31 cellular contexts compared by ENCODE assay signal in the genomic region with DNA sequence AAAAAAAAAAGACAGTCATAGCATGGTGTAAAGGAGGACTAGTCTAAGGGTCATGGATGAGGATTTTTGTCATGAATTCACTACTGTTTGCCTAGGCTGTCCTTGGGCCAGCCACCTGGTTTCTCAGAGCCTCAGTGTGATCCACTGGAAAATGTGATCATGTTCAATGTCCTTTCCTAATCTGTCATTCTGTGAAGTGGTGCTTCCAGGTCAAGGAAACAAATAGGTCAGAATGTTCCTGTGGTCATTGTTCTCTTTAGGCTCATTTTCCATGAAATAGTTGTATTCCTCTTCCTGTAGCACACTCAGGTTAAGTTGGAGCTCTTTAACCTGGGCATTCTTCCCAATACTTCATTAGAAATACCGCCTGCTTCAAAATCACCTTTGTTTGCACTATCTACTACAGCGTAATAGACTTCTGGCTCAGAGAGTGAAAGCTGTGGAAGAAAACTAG. TPM values are rescaled to one million over a fixed set of nuclear protein-coding genes. Genes with fewer than 3 reads are reported as not detected.
A peak's percentile ranks its signal among the peaks of the same experiment; 100 is the strongest.
DNase-seq lines count a peak whose midpoint lies in the region; ATAC-seq and TF ChIP-seq lines count a peak whose summit lies in the region.
"Had no signal": no experiment of that assay in that cellular context is flagged by ENCODE, and none has a peak within 500 bp of the region (broad histone marks: within the 10 kb centered on the region; RNA-seq: fewer than 3 reads in every experiment).

No MANE protein-coding gene starts in this region.

- peaks cover 0 to 2% (median 0%) of the 10 kb centered on the region in 3 donors for H3K27me3 Mint-ChIP-seq in immature natural killer cell (ENCODE audit: low read depth in 3 of 3)
- H3K27me3 Mint-ChIP-seq: activated CD4-positive, alpha-beta memory T cell treated with anti-CD3 and anti-CD28 coated beads for 36 hours; naive thymus-derived CD4-positive, alpha-beta T cell; type B pancreatic cell had no signal

- peak; percentile 36 for DNase-seq in NCI-H1105 treated with DMSO at 0.1 percent for 48 hours (lab: John Stamatoyannopoulos, UW)
- DNase-seq in NCI-H1105 (lab: John Stamatoyannopoulos, UW): no peak
- DNase-seq in RKO (ENCODE audit: low spot score): no peak
- DNase-seq in immature natural killer cell: no peak
- DNase-seq: 8988T; activated CD4-positive, alpha-beta memory T cell treated with anti-CD3 and anti-CD28 coated beads for 36 hours; activated CD4-positive, CD25-positive, alpha-beta regulatory T cell treated with anti-CD3 and anti-CD28 coated beads, Interleukin-2, amount 50 U/mL, for 72 hours; activated naive CD4-positive, alpha-beta T cell treated with Interleukin-2 at 50 U/mL for 16 hours; C1 segment of cervical spinal cord; Caco-2; dermis blood vessel endothelial cell; DMS53; GDM1; HCEC 1CT; Karpas-422; naive thymus-derived CD4-positive, alpha-beta T cell; NCI-H146; NCI-H2171 treated with DMSO at 0.1 percent for 48 hours; NCI-H510A treated with DMSO at 0.1 percent for 48 hours; PC-9; SHP77 treated with DMSO at 0.1 percent for 48 hours; stimulated activated CD4-positive, alpha-beta T cell treated with anti-CD3 and anti-CD28 coated beads, Interleukin-15, amount 100 ng/mL, for 24 hours; substantia nigra had no signal

- H3K9ac ChIP-seq in endocrine pancreas (ENCODE audit: control insufficient read depth, insufficient read depth, low read length): no peak overlapping the region
- no peak overlapping the region for H3K9ac ChIP-seq in liver (ENCODE audit: low read depth in 1 of 2, low read length in 2 of 2)
- peak overlapping the region in 3 of 5 donors; percentile 53 to 64 (median 57) for H3K9ac ChIP-seq in subcutaneous abdominal adipose tissue (ENCODE audit: low read length in 5 of 5)

- H3K27me3 ChIP-seq in endocrine pancreas (ENCODE audit: control insufficient read depth, insufficient read depth, low read length) (no peaks in the 10 kb centered on the region), liver (ENCODE audit: control insufficient read depth in 4 of 4, insufficient read depth in 4 of 4, low read length in 3 of 4) (no peaks in the 10 kb centered on the region), subcutaneous abdominal adipose tissue (ENCODE audit: control insufficient read depth in 5 of 5, insufficient read depth in 4 of 5, low read length in 5 of 5) (no peaks in the 10 kb centered on the region)
- H3K27me3 ChIP-seq: neutrophil had no signal

- H3K27ac Mint-ChIP-seq in immature natural killer cell: no peak overlapping the region
- H3K27ac Mint-ChIP-seq: activated CD4-positive, alpha-beta memory T cell treated with anti-CD3 and anti-CD28 coated beads for 36 hours; naive thymus-derived CD4-positive, alpha-beta T cell; stimulated activated effector memory CD8-positive, alpha-beta T cell treated with anti-CD3 and anti-CD28 coated beads, Interleukin-12 subunit alpha, Interleukin-12 subunit beta, amount 100 ng/mL, for 72 hours; T-helper 2 cell treated with Interferon-gamma antibody and Interleukin-4, amounts not matched to agents 5 μg/mL and 100 μg/mL, for 36 hours; type B pancreatic cell had no signal

- peaks cover 0 to 17% (median 0%) of the 10 kb centered on the region in 6 donors for H3K9me3 Mint-ChIP-seq in immature natural killer cell
- H3K9me3 Mint-ChIP-seq: activated CD4-positive, alpha-beta memory T cell treated with anti-CD3 and anti-CD28 coated beads for 36 hours; naive thymus-derived CD4-positive, alpha-beta T cell; stimulated activated effector memory CD8-positive, alpha-beta T cell treated with anti-CD3 and anti-CD28 coated beads, Interleukin-12 subunit alpha, Interleukin-12 subunit beta, amount 100 ng/mL, for 72 hours; T-helper 2 cell treated with Interferon-gamma antibody and Interleukin-4, amounts not matched to agents 5 μg/mL and 100 μg/mL, for 36 hours; type B pancreatic cell had no signal

- no peak overlapping the region for H3K4me3 Mint-ChIP-seq in immature natural killer cell
- H3K4me3 Mint-ChIP-seq: activated CD4-positive, alpha-beta memory T cell treated with anti-CD3 and anti-CD28 coated beads for 36 hours; naive thymus-derived CD4-positive, alpha-beta T cell; stimulated activated effector memory CD8-positive, alpha-beta T cell treated with anti-CD3 and anti-CD28 coated beads, Interleukin-12 subunit alpha, Interleukin-12 subunit beta, amount 100 ng/mL, for 72 hours; T-helper 2 cell treated with Interferon-gamma antibody and Interleukin-4, amounts not matched to agents 5 μg/mL and 100 μg/mL, for 36 hours; type B pancreatic cell had no signal

- TF ChIP-seq CTCF in liver (IDR thresholded peaks at IDR 0.05; ENCODE audit: low read depth, low read length, missing input control): no peak

- peak overlapping the region; percentile 38 for H3K4me3 ChIP-seq in endocrine pancreas (ENCODE audit: control insufficient read depth, insufficient read depth, low read length)
- no peak overlapping the region for H3K4me3 ChIP-seq in liver (ENCODE audit: low read depth in 1 of 3, low read length in 3 of 3)
- no peak overlapping the region for H3K4me3 ChIP-seq in subcutaneous abdominal adipose tissue (ENCODE audit: low read depth in 1 of 5, low read length in 5 of 5)
- H3K4me3 ChIP-seq: PC-9 had no signal

- ATAC-seq in GM19023 (IDR thresholded peaks at IDR 0.05; ENCODE audit: unreplicated experiment): no peak
- ATAC-seq: naive thymus-derived CD4-positive, alpha-beta T cell; stimulated activated effector memory CD8-positive, alpha-beta T cell treated with anti-CD3 and anti-CD28 coated beads, Interleukin-12 subunit alpha, Interleukin-12 subunit beta, amount 100 ng/mL, for 72 hours had no signal

- WGBS in liver: 29% methylated on average over 2 of the region's 2 CpGs

- no peaks in the 10 kb centered on the region for H3K9me3 ChIP-seq in endocrine pancreas (ENCODE audit: control insufficient read depth, low read length)
- H3K9me3 ChIP-seq in liver (ENCODE audit: control insufficient read depth in 4 of 4, low read length in 3 of 4): no peaks in the 10 kb centered on the region
- H3K9me3 ChIP-seq in subcutaneous abdominal adipose tissue (ENCODE audit: control insufficient read depth in 5 of 5, low read length in 5 of 5): no peaks in the 10 kb centered on the region
- H3K9me3 ChIP-seq: Caco-2, neutrophil had no signal

- peak in 1 of 2 donors; percentile 14 for TF ChIP-seq RAD21 in liver (IDR thresholded peaks at IDR 0.05)

- no peaks in the 10 kb centered on the region for H3K36me3 ChIP-seq in endocrine pancreas (ENCODE audit: control insufficient read depth, insufficient read depth, low read length)
- no peaks in the 10 kb centered on the region for H3K36me3 ChIP-seq in liver (ENCODE audit: control insufficient read depth in 4 of 4, insufficient read depth in 3 of 4, low read depth in 1 of 4, low read length in 3 of 4)
- peaks cover 31 to 84% (median 34%) of the 10 kb centered on the region in 5 donors for H3K36me3 ChIP-seq in subcutaneous abdominal adipose tissue (ENCODE audit: control insufficient read depth in 5 of 5, insufficient read depth in 5 of 5, low read length in 5 of 5)
- H3K36me3 ChIP-seq: neutrophil had no signal

- H3K4me1 ChIP-seq in endocrine pancreas (ENCODE audit: control insufficient read depth, insufficient read depth, low read length) (peaks cover 15% of the 10 kb centered on the region), liver (ENCODE audit: control insufficient read depth in 4 of 4, insufficient read depth in 4 of 4, low read length in 3 of 4) (peaks cover 0 to 14% (median 2%) of the 10 kb centered on the region in 4 donors), subcutaneous abdominal adipose tissue (ENCODE audit: control insufficient read depth in 5 of 5, insufficient read depth in 5 of 5, low read length in 5 of 5) (peaks cover 7 to 96% (median 94%) of the 10 kb centered on the region in 5 donors)
- H3K4me1 ChIP-seq: Caco-2 had no signal

- H3K4me1 Mint-ChIP-seq in immature natural killer cell: no peaks in the 10 kb centered on the region
- H3K4me1 Mint-ChIP-seq: naive thymus-derived CD4-positive, alpha-beta T cell; stimulated activated effector memory CD8-positive, alpha-beta T cell treated with anti-CD3 and anti-CD28 coated beads, Interleukin-12 subunit alpha, Interleukin-12 subunit beta, amount 100 ng/mL, for 72 hours had no signal

- no peak overlapping the region for H3K27ac ChIP-seq in liver (ENCODE audit: low read depth in 1 of 2, low read length in 2 of 2)
- peak overlapping the region; percentile 100 for H3K27ac ChIP-seq in subcutaneous abdominal adipose tissue (ENCODE audit: low read depth, low read length)
- H3K27ac ChIP-seq: neutrophil, PC-9 had no signal

- no peaks in the 10 kb centered on the region for H3K36me3 Mint-ChIP-seq in immature natural killer cell
- H3K36me3 Mint-ChIP-seq: activated CD4-positive, alpha-beta memory T cell treated with anti-CD3 and anti-CD28 coated beads for 36 hours; naive thymus-derived CD4-positive, alpha-beta T cell; stimulated activated effector memory CD8-positive, alpha-beta T cell treated with anti-CD3 and anti-CD28 coated beads, Interleukin-12 subunit alpha, Interleukin-12 subunit beta, amount 100 ng/mL, for 72 hours; type B pancreatic cell had no signal

TF ChIP-seq in liver, 16 proteins besides CTCF, POLR2A, EP300 and RAD21 (continues in another document):
- TF ChIP-seq, protein P1, sequence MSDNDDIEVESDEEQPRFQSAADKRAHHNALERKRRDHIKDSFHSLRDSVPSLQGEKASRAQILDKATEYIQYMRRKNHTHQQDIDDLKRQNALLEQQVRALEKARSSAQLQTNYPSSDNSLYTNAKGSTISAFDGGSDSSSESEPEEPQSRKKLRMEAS (IDR thresholded peaks at IDR 0.05): no peak

RNA-seq across cellular contexts. Expression of a gene that starts 16.5 kb away (rescaled TPM):
- total RNA-seq in liver: 100 to 1,000 TPM in 1 of 2 donors, 10 to 100 TPM in 1; 68.9 to 597 TPM
- 10 to 100 TPM; 21.6 to 40.1 TPM for polyA plus RNA-seq in liver
- 10 to 100 TPM in 2 of 3 donors, 1 to 10 TPM in 1; 2.0 to 11.4 (median 10.5) TPM for polyA plus RNA-seq in immature natural killer cell
- total RNA-seq: activated CD4-positive, alpha-beta memory T cell treated with anti-CD3 and anti-CD28 coated beads for 36 hours; Caco-2 had no signal

Comparison
In these comparisons a context has a peak if more than half of its experiments do, and no peak if none do; other contexts are left out.
1. H3K9ac ChIP-seq: peak in subcutaneous abdominal adipose tissue (3 of 5); none in endocrine pancreas (single experiment) and liver (0 of 2).